9 cellular contexts compared by ENCODE assay signal in genomic region chr1:114152211-114153050, GRCh38. TPM values are rescaled to one million over a fixed set of nuclear protein-coding genes. Genes with fewer than 3 reads are reported as not detected.
DNase-seq lines count a peak whose midpoint lies in the region; ATAC-seq and TF ChIP-seq lines count a peak whose summit lies in the region.
"Had no signal": no experiment of that assay in that cellular context is flagged by ENCODE, and none has a peak within 500 bp of the region (broad histone marks: within the 10 kb centered on the region; RNA-seq: fewer than 3 reads in every experiment).

No MANE protein-coding gene starts in this region.

- ATAC-seq in SK-N-SH treated with all-trans-retinoic acid at 6 μM for 48 hours: peak; percentile 77
- ATAC-seq in HG03135 (IDR thresholded peaks at IDR 0.05; ENCODE audit: unreplicated experiment): no peak

- no peaks in the 10 kb centered on the region for H3K9me3 ChIP-seq in fibroblast of lung (ENCODE audit: control insufficient read depth, insufficient read depth, low read depth, low read length)
- no peaks in the 10 kb centered on the region for H3K9me3 ChIP-seq in neural cell (ENCODE audit: low read length)

- no peak for TF ChIP-seq CTCF in fibroblast of lung (conservative IDR thresholded peaks at IDR 0.05 in 1 of 2, IDR thresholded peaks at IDR 0.05 in 1 of 2; ENCODE audit: low read depth in 1 of 2, low read length in 2 of 2)
- TF ChIP-seq CTCF in neural cell (IDR thresholded peaks at IDR 0.05; ENCODE audit: poor library complexity, severe bottlenecking): peak; percentile 37

- peaks cover 5% of the 10 kb centered on the region for H3F3A ChIP-seq in neural cell (ENCODE audit: insufficient read depth, low read length, poor library complexity, severe bottlenecking)

- H3K4me3 ChIP-seq in fibroblast of lung (replicated peaks in 1 of 4; ENCODE audit: control extremely low read depth in 1 of 4, insufficient read depth in 1 of 4, low read depth in 3 of 4, low read length in 4 of 4): peak overlapping the region in 1 of 4 experiments; percentile 28
- H3K4me3 ChIP-seq in neural cell (ENCODE audit: low read length): peak overlapping the region; percentile 82
- H3K4me3 ChIP-seq: BLaER1 had no signal

- DNase-seq in NCI-H1092 treated with DMSO at 0.1 percent for 48 hours (lab: John Stamatoyannopoulos, UW) (peak; percentile 21), NCI-H1092 (lab: John Stamatoyannopoulos, UW) (no peak), fibroblast of lung (ENCODE audit: low read depth in 2 of 2) (peak; percentile 29 to 37), putamen (ENCODE audit: low spot score) (no peak), OCI-M2 (lab: John Stamatoyannopoulos, UW; ENCODE audit: unreplicated experiment) (no peak)

- H4K20me1 ChIP-seq in fibroblast of lung (ENCODE audit: control insufficient read depth, extremely low read depth, insufficient read depth, low read length) (no peaks in the 10 kb centered on the region), neural cell (ENCODE audit: insufficient read depth) (no peaks in the 10 kb centered on the region)
- H4K20me1 ChIP-seq: BLaER1 had no signal

- no peak for TF ChIP-seq EP300 in neural cell (conservative IDR thresholded peaks at IDR 0.05; ENCODE audit: poor library complexity, severe bottlenecking)

- H3K9me2 ChIP-seq in neural cell (ENCODE audit: insufficient read depth, low read length): no peaks in the 10 kb centered on the region

- TF ChIP-seq RAD21 in neural cell (conservative IDR thresholded peaks at IDR 0.05): no peak

- no peaks in the 10 kb centered on the region for H3K79me2 ChIP-seq in fibroblast of lung (ENCODE audit: control insufficient read depth, insufficient read depth, low read length)
- H3K79me2 ChIP-seq in neural cell (replicated peaks; ENCODE audit: insufficient read depth, low read length): no peaks in the 10 kb centered on the region

- no peaks in the 10 kb centered on the region for H3K36me3 ChIP-seq in fibroblast of lung (ENCODE audit: control insufficient read depth, insufficient read depth, low read length)
- no peaks in the 10 kb centered on the region for H3K36me3 ChIP-seq in neural cell (ENCODE audit: insufficient read depth, low read length)
- H3K36me3 ChIP-seq: BLaER1 had no signal

- no peaks in the 10 kb centered on the region for H3K4me1 ChIP-seq in fibroblast of lung (ENCODE audit: control insufficient read depth, extremely low read depth, insufficient read depth, low read length)
- H3K4me1 ChIP-seq: BLaER1 had no signal

- H3K27me3 ChIP-seq in fibroblast of lung (ENCODE audit: control insufficient read depth, insufficient read depth, low read length) (peaks cover 57% of the 10 kb centered on the region), neural cell (ENCODE audit: insufficient read depth, low read depth, low read length) (peaks cover 41% of the 10 kb centered on the region)

- H3K9ac ChIP-seq in fibroblast of lung (ENCODE audit: insufficient read depth, low read length): no peak overlapping the region
- peak overlapping the region; percentile 69 for H3K9ac ChIP-seq in neural cell (ENCODE audit: low read length)
- H3K9ac ChIP-seq: BLaER1 had no signal

- no peak overlapping the region for H3K27ac ChIP-seq in fibroblast of lung (ENCODE audit: insufficient read depth, low read length)
- H3K27ac ChIP-seq in neural cell (ENCODE audit: low read length): no peak overlapping the region
- H3K27ac ChIP-seq: BLaER1 had no signal

- H3K4me2 ChIP-seq in fibroblast of lung (ENCODE audit: extremely low read depth, insufficient read depth, low read length) (no peak overlapping the region), neural cell (ENCODE audit: low read length) (peak overlapping the region; percentile 78)
- H3K4me2 ChIP-seq: BLaER1 had no signal

- H2AFZ ChIP-seq in fibroblast of lung (ENCODE audit: low read length): no peak overlapping the region
- H2AFZ ChIP-seq in neural cell (ENCODE audit: low read depth, low read length): peak overlapping the region; percentile 60

TF ChIP-seq in SK-N-SH treated with all-trans-retinoic acid at 6 μM for 48 hours, 23 proteins besides CTCF, POLR2A, EP300 and RAD21 (continues in another document):
- TF ChIP-seq ARNTL (CRISPR knock-in tag; IDR thresholded peaks at IDR 0.05; ENCODE audit: borderline replicate concordance, low read depth) (no peak), ZNF8 (CRISPR knock-in tag; IDR thresholded peaks at IDR 0.05) (no peak), OSR1 (CRISPR knock-in tag; IDR thresholded peaks at IDR 0.05) (no peak), GLIS3 (CRISPR knock-in tag; IDR thresholded peaks at IDR 0.05) (no peak), SNAI2 (CRISPR knock-in tag; IDR thresholded peaks at IDR 0.05) (no peak)
- TF ChIP-seq, protein P1, sequence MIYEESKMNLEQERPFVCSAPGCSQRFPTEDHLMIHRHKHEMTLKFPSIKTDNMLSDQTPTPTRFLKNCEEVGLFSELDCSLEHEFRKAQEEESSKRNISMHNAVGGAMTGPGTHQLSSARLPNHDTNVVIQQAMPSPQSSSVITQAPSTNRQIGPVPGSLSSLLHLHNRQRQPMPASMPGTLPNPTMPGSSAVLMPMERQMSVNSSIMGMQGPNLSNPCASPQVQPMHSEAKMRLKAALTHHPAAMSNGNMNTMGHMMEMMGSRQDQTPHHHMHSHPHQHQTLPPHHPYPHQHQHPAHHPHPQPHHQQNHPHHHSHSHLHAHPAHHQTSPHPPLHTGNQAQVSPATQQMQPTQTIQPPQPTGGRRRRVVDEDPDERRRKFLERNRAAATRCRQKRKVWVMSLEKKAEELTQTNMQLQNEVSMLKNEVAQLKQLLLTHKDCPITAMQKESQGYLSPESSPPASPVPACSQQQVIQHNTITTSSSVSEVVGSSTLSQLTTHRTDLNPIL (CRISPR knock-in tag; IDR thresholded peaks at IDR 0.05; ENCODE audit: low read depth): no peak

TF ChIP-seq in neural cell, 6 proteins besides CTCF, POLR2A, EP300 and RAD21:
- TF ChIP-seq TAF1 (IDR thresholded peaks at IDR 0.05; ENCODE audit: low read depth) (no peak), MXI1 (conservative IDR thresholded peaks at IDR 0.05; ENCODE audit: poor library complexity, severe bottlenecking) (no peak), SMC3 (conservative IDR thresholded peaks at IDR 0.05; ENCODE audit: poor library complexity) (no peak), POLR2AphosphoS5 (IDR thresholded peaks at IDR 0.05) (no peak), EZH2 (IDR thresholded peaks at IDR 0.05; ENCODE audit: borderline replicate concordance, insufficient read depth, low read length, poor library complexity, severe bottlenecking) (no peak)
- TF ChIP-seq, protein P2, sequence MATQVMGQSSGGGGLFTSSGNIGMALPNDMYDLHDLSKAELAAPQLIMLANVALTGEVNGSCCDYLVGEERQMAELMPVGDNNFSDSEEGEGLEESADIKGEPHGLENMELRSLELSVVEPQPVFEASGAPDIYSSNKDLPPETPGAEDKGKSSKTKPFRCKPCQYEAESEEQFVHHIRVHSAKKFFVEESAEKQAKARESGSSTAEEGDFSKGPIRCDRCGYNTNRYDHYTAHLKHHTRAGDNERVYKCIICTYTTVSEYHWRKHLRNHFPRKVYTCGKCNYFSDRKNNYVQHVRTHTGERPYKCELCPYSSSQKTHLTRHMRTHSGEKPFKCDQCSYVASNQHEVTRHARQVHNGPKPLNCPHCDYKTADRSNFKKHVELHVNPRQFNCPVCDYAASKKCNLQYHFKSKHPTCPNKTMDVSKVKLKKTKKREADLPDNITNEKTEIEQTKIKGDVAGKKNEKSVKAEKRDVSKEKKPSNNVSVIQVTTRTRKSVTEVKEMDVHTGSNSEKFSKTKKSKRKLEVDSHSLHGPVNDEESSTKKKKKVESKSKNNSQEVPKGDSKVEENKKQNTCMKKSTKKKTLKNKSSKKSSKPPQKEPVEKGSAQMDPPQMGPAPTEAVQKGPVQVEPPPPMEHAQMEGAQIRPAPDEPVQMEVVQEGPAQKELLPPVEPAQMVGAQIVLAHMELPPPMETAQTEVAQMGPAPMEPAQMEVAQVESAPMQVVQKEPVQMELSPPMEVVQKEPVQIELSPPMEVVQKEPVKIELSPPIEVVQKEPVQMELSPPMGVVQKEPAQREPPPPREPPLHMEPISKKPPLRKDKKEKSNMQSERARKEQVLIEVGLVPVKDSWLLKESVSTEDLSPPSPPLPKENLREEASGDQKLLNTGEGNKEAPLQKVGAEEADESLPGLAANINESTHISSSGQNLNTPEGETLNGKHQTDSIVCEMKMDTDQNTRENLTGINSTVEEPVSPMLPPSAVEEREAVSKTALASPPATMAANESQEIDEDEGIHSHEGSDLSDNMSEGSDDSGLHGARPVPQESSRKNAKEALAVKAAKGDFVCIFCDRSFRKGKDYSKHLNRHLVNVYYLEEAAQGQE (IDR thresholded peaks at IDR 0.05; ENCODE audit: borderline replicate concordance): peak; percentile 17
TF ChIP-seq in neural cell: peak in this region for 1.

RNA-seq across cellular contexts. Expression of gene SYT6, which starts 1.2 kb away (rescaled TPM):
- not detected in 2 replicates for total RNA-seq in fibroblast of lung
- polyA plus RNA-seq in fibroblast of lung (not detected in 2 replicates), neural cell (8.1 and 9.9 TPM in 2 replicates)
- polyA plus RNA-seq in fibroblast of lung (2012): not detected in 2 replicates
- polyA minus RNA-seq in fibroblast of lung (ENCODE audit: low replicate concordance) (not detected in 2 replicates), neural cell (17.5 and 18.3 TPM in 2 replicates)

Comparison
In these comparisons a context has a peak if more than half of its experiments do, and no peak if none do; other contexts are left out.
1. DNase-seq: peak in NCI-H1092 treated with DMSO at 0.1 percent for 48 hours (single experiment) and fibroblast of lung (2 of 2); none in NCI-H1092 (single experiment), putamen (single experiment) and OCI-M2 (single experiment).